8 cellular contexts compared by ENCODE assay signal in the genomic region with DNA sequence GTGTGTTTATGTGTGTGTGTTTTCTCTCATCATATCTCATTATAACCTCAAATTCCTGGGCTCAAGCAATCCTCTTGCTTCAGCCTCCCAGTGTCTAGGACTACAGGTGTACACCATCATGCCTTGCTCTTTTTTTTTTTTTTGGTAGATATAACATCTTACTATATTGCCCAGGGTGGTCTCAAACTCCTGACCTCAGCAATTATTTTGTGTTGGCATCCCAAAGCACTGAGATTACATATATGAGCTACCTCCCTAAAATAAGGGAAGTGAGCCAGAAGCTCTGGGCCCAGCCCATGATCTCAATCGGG. TPM values are rescaled to one million over a fixed set of nuclear protein-coding genes. Genes with fewer than 3 reads are reported as not detected.
DNase-seq lines count a peak whose midpoint lies in the region; ATAC-seq and TF ChIP-seq lines count a peak whose summit lies in the region.

No MANE protein-coding gene starts in this region.

- H3K79me2 ChIP-seq in parathyroid adenoma: peaks cover 29% of the 10 kb centered on the region

- H3K9me3 ChIP-seq in Panc1 (ENCODE audit: control insufficient read depth, insufficient read depth, low read depth, low read length): no peaks in the 10 kb centered on the region
- peaks cover 0 to 16% (median 1%) of the 10 kb centered on the region in 4 donors for H3K9me3 ChIP-seq in esophagus muscularis mucosa
- H3K9me3 ChIP-seq in parathyroid adenoma (ENCODE audit: control insufficient read depth, low read length): no peaks in the 10 kb centered on the region

- intact Hi-C loops in Panc1 (cut with micrococcal nuclease; ENCODE audit: unreplicated experiment): no loop called here
- intact Hi-C loops in esophagus muscularis mucosa (cut with DNase I): no loop called here

- H3K27ac ChIP-seq in Panc1 (ENCODE audit: low read length) (peak overlapping the region; percentile 88), esophagus muscularis mucosa (replicated peaks in 1 of 4) (peak overlapping the region; percentile 86 to 94 (median 92)), parathyroid adenoma (peak overlapping the region; percentile 91)

- H3K4me1 ChIP-seq in Panc1 (ENCODE audit: control insufficient read depth, insufficient read depth, low read length): peaks cover 11% of the 10 kb centered on the region
- peaks cover 16 to 33% (median 22%) of the 10 kb centered on the region in 4 donors for H3K4me1 ChIP-seq in esophagus muscularis mucosa
- H3K4me1 ChIP-seq in parathyroid adenoma: peaks cover 3% of the 10 kb centered on the region

- H3K4me3 ChIP-seq in GM12875 (ENCODE audit: low read depth, low read length) (peak overlapping the region; percentile 86), Panc1 (ENCODE audit: low read depth in 2 of 2, low read length in 2 of 2) (peak overlapping the region; percentile 71 to 79), esophagus muscularis mucosa (peak overlapping the region; percentile 67 to 96 (median 82)), parathyroid adenoma (ENCODE audit: low read depth, low read length) (peak overlapping the region; percentile 94)

- H3K27me3 ChIP-seq in Panc1 (ENCODE audit: control insufficient read depth, insufficient read depth, low read length) (peaks cover 3% of the 10 kb centered on the region; the same call in 1 of the 2 replicates), esophagus muscularis mucosa (no peaks in the 10 kb centered on the region), parathyroid adenoma (ENCODE audit: control insufficient read depth, insufficient read depth, low read length) (no peaks in the 10 kb centered on the region)

- H2AFZ ChIP-seq in parathyroid adenoma: peak overlapping the region; percentile 94

- BruUV-seq in Panc1 (replicated peaks; lab: Mats Ljungman, UMichigan): no TSS peak

- in situ Hi-C loops in Panc1 (cut with HindIII; ENCODE audit: low pct_unique_long_range_greater_than_20kb, low sequenced_read_pairs): no loop called here

- TF ChIP-seq CTCF in GM12875 (IDR thresholded peaks at IDR 0.05; ENCODE audit: borderline replicate concordance, insufficient read depth, low read depth, low read length) (no peak), Panc1 (IDR thresholded peaks at IDR 0.05) (no peak), esophagus muscularis mucosa (IDR thresholded peaks at IDR 0.05) (no peak), parathyroid adenoma (IDR thresholded peaks at IDR 0.05) (no peak)

- H3K36me3 ChIP-seq in Panc1 (ENCODE audit: control insufficient read depth, insufficient read depth, low read length): peaks cover 5% of the 10 kb centered on the region
- H3K36me3 ChIP-seq in esophagus muscularis mucosa: peaks cover 16 to 17% (median 17%) of the 10 kb centered on the region in 4 donors
- no peaks in the 10 kb centered on the region for H3K36me3 ChIP-seq in parathyroid adenoma (ENCODE audit: control insufficient read depth, insufficient read depth, low read length)

- POLR2A ChIA-PET in Panc1 (lab: Charles Lee): interaction anchor here (0.6 kb wide), 1 partner anchor 1201 kb away, joined by 8 read pairs; no protein-coding TSS in a partner anchor

- no peak for TF ChIP-seq POLR2A in esophagus muscularis mucosa (IDR thresholded peaks at IDR 0.05; ENCODE audit: low read depth)

- WGBS in esophagus muscularis mucosa: 0% methylated on average over 1 of the region's 1 CpG

- no peak for ATAC-seq in Panc1
- ATAC-seq in HG02759 (IDR thresholded peaks at IDR 0.05; ENCODE audit: unreplicated experiment): no peak

- no peak for DNase-seq in Panc1 (ENCODE audit: low read depth, low spot score)
- no peak for DNase-seq in esophagus muscularis mucosa (ENCODE audit: extremely low spot score)
- DNase-seq in foreskin melanocyte: no peak
- DNase-seq in germinal center (ENCODE audit: low spot score): no peak
- no peak for DNase-seq in NCI-H2196 treated with DMSO at 0.1 percent for 48 hours (lab: John Stamatoyannopoulos, UW; ENCODE audit: unreplicated experiment)

- CTCF ChIA-PET in Panc1 (lab: Charles Lee): no interaction called here

- no peak for TF ChIP-seq EP300 in esophagus muscularis mucosa (IDR thresholded peaks at IDR 0.05)

- H3K4me2 ChIP-seq in parathyroid adenoma (ENCODE audit: low read length): peak overlapping the region; percentile 86

- H3K9ac ChIP-seq in parathyroid adenoma: no peak overlapping the region

RNA-seq across cellular contexts. Expression of a gene that starts 0.4 kb away (rescaled TPM):
- total RNA-seq in Panc1 (2021; ENCODE audit: unreplicated experiment) (10.8 TPM), esophagus muscularis mucosa (1 to 10 TPM; 6.6 to 9.1 (median 8.3) TPM)
- 1.5 TPM for polyA plus RNA-seq in Panc1 (2012; ENCODE audit: insufficient read length)

RNA-seq across cellular contexts. Expression of a gene that starts 31.2 kb away (rescaled TPM):
- total RNA-seq in Panc1 (2021; ENCODE audit: unreplicated experiment): 10.8 TPM
- 6.0 TPM for polyA plus RNA-seq in Panc1 (2012; ENCODE audit: insufficient read length)
- 10 to 100 TPM in 1 of 4 donors, 1 to 10 TPM in 3; 7.1 to 12.4 (median 8.5) TPM for total RNA-seq in esophagus muscularis mucosa

RNA-seq across cellular contexts. Expression of a gene that starts 39.5 kb away (rescaled TPM):
- total RNA-seq in Panc1 (2021; ENCODE audit: unreplicated experiment) (76.3 TPM), esophagus muscularis mucosa (10 to 100 TPM; 46.1 to 75.0 (median 50.1) TPM)
- polyA plus RNA-seq in Panc1 (2012; ENCODE audit: insufficient read length): 1.5 TPM

RNA-seq across cellular contexts. Expression of a gene that starts 43.5 kb away (rescaled TPM):
- total RNA-seq in Panc1 (2021; ENCODE audit: unreplicated experiment) (15.1 TPM), esophagus muscularis mucosa (10 to 100 TPM; 12.9 to 29.5 (median 20.2) TPM)
- polyA plus RNA-seq in Panc1 (2012; ENCODE audit: insufficient read length): 23.4 TPM

RNA-seq across cellular contexts. Expression of a gene that starts 43.5 kb away (rescaled TPM):
- 4.1 TPM for total RNA-seq in Panc1 (2021; ENCODE audit: unreplicated experiment)
- polyA plus RNA-seq in Panc1 (2012; ENCODE audit: insufficient read length): 3.8 TPM
- total RNA-seq in esophagus muscularis mucosa: 1 to 10 TPM; 1.4 to 3.3 (median 2.8) TPM
